Comparison of ENCODE assay signal across 20 cellular contexts in genomic region chr7:47508389-47509380, GRCh38.
A peak's percentile ranks its signal among the peaks of the same experiment; 100 is the strongest.
DNase-seq lines count a peak whose midpoint lies in the region; FAIRE-seq and TF ChIP-seq lines count a peak whose summit lies in the region.
"Had no signal": no experiment of that assay in that cellular context is flagged by ENCODE, and none has a peak within 500 bp of the region (broad histone marks: within the 10 kb centered on the region; RNA-seq: fewer than 3 reads in every experiment).

No MANE protein-coding gene starts in this region.

- no peaks in the 10 kb centered on the region for H3K27me3 ChIP-seq in ectodermal cell (ENCODE audit: control insufficient read depth, insufficient read depth, low read length, poor library complexity, severe bottlenecking)
- H3K27me3 ChIP-seq: suprapubic skin had no signal

- peak overlapping the region; percentile 96 to 99 (median 98) for H3K27ac Mint-ChIP-seq in nephron
- H3K27ac Mint-ChIP-seq: activated naive CD8-positive, alpha-beta T cell treated with anti-CD3 and anti-CD28 coated beads for 36 hours; activated T-helper 1 cell treated with anti-CD3 and anti-CD28 coated beads, Interleukin-12 subunit alpha, Interleukin-12 subunit beta, Interleukin-2, Interleukin-4 antibody, amounts not matched to agents 30 ng/mL and 10 ng/mL and 1 ng/mL, durations not matched to agents 14 hours and 24 hours and 36 hours; effector memory CD8-positive, alpha-beta T cell had no signal

- no peak overlapping the region for H3K4me3 Mint-ChIP-seq in nephron
- H3K4me3 Mint-ChIP-seq: activated naive CD8-positive, alpha-beta T cell treated with anti-CD3 and anti-CD28 coated beads for 36 hours; activated T-helper 1 cell treated with anti-CD3 and anti-CD28 coated beads, Interleukin-12 subunit alpha, Interleukin-12 subunit beta, Interleukin-2, Interleukin-4 antibody, amounts not matched to agents 30 ng/mL and 10 ng/mL and 1 ng/mL, durations not matched to agents 14 hours and 24 hours and 36 hours; effector memory CD8-positive, alpha-beta T cell had no signal

- DNase-seq in RCC 7860 (ENCODE audit: low spot score) (peak; percentile 74), HEK293T (ENCODE audit: extremely low spot score) (no peak), NCI-H2107 treated with DMSO at 0.1 percent for 48 hours (lab: John Stamatoyannopoulos, UW; ENCODE audit: unreplicated experiment) (no peak), SHP77 (lab: John Stamatoyannopoulos, UW) (no peak), anterior cingulate cortex (lab: John Stamatoyannopoulos, UW) (no peak)
- DNase-seq: activated naive CD8-positive, alpha-beta T cell treated with anti-CD3 and anti-CD28 coated beads for 36 hours; central memory CD4-positive, alpha-beta T cell; effector memory CD8-positive, alpha-beta T cell; NCI-H1092 treated with DMSO at 0.1 percent for 48 hours; NCI-H748 treated with DMSO at 0.1 percent for 48 hours; stimulated activated CD4-positive, alpha-beta T cell treated with anti-CD3 and anti-CD28 coated beads, Interleukin-4, amount 100 ng/mL, for 1 hour; T-helper 1 cell had no signal

- H3K27me3 Mint-ChIP-seq in nephron (ENCODE audit: low read depth): no peaks in the 10 kb centered on the region
- H3K27me3 Mint-ChIP-seq: activated naive CD8-positive, alpha-beta T cell treated with anti-CD3 and anti-CD28 coated beads for 36 hours had no signal

- H3K36me3 ChIP-seq in ectodermal cell (ENCODE audit: control insufficient read depth, insufficient read depth, low read length): no peaks in the 10 kb centered on the region
- H3K36me3 ChIP-seq: suprapubic skin had no signal

- peaks cover 65% of the 10 kb centered on the region for H3K4me1 Mint-ChIP-seq in nephron
- H3K4me1 Mint-ChIP-seq: activated naive CD8-positive, alpha-beta T cell treated with anti-CD3 and anti-CD28 coated beads for 36 hours had no signal

- TF ChIP-seq CTCF in nephron (IDR thresholded peaks at IDR 0.05; ENCODE audit: unreplicated experiment in 3 of 3): no peak

- 82 to 83% methylated on average over 11 of the region's 11 CpGs for WGBS in ectodermal cell, 2 experiments

- peaks cover 25% of the 10 kb centered on the region for H3K36me3 Mint-ChIP-seq in nephron (ENCODE audit: low read depth)
- H3K36me3 Mint-ChIP-seq: activated naive CD8-positive, alpha-beta T cell treated with anti-CD3 and anti-CD28 coated beads for 36 hours had no signal

- peak overlapping the region; percentile 78 for H3K27ac ChIP-seq in ectodermal cell (ENCODE audit: insufficient read depth, low read depth, low read length, poor library complexity, severe bottlenecking)
- H3K27ac ChIP-seq: KMS-11, parathyroid adenoma, suprapubic skin, VCaP had no signal

- H3K9me3 ChIP-seq in ectodermal cell (ENCODE audit: control insufficient read depth, low read length): no peaks in the 10 kb centered on the region
- H3K9me3 ChIP-seq: mucosa of descending colon, suprapubic skin had no signal

- no peaks in the 10 kb centered on the region for H3K9me3 Mint-ChIP-seq in nephron
- H3K9me3 Mint-ChIP-seq: activated naive CD8-positive, alpha-beta T cell treated with anti-CD3 and anti-CD28 coated beads for 36 hours; activated T-helper 1 cell treated with anti-CD3 and anti-CD28 coated beads, Interleukin-12 subunit alpha, Interleukin-12 subunit beta, Interleukin-2, Interleukin-4 antibody, amounts not matched to agents 30 ng/mL and 10 ng/mL and 1 ng/mL, durations not matched to agents 14 hours and 24 hours and 36 hours had no signal

- CTCF ChIA-PET in HEK293T (lab: Yijun Ruan, JAX): no interaction called here

- POLR2A ChIA-PET in HEK293T (lab: Yijun Ruan, JAX): interaction anchor here (0.9 kb wide), 1 partner anchor 11 kb away, joined by 3 read pairs; no protein-coding TSS in a partner anchor

- peaks cover 42% of the 10 kb centered on the region for H3K4me1 ChIP-seq in ectodermal cell (ENCODE audit: control insufficient read depth, insufficient read depth, low read length)

- H3K4me3 ChIP-seq in ectodermal cell (ENCODE audit: insufficient read depth, low read depth, low read length): no peak overlapping the region
- H3K4me3 ChIP-seq: mucosa of descending colon, suprapubic skin had no signal

- no peak for FAIRE-seq in RCC 7860 (lab: Jason Lieb, UNC)

TF ChIP-seq in HEK293T, 16 proteins besides CTCF, POLR2A, EP300 and RAD21:
- no peak for TF ChIP-seq SP1 (IDR thresholded peaks at IDR 0.05)
- no peak for TF ChIP-seq TARDBP (IDR thresholded peaks at IDR 0.05)
- no peak for TF ChIP-seq ELF4 (IDR thresholded peaks at IDR 0.05)
- TF ChIP-seq L3MBTL2 (conservative IDR thresholded peaks at IDR 0.05): no peak
- no peak for TF ChIP-seq FOXM1 (IDR thresholded peaks at IDR 0.05; ENCODE audit: borderline replicate concordance)
- TF ChIP-seq NFRKB (IDR thresholded peaks at IDR 0.05): no peak
- TF ChIP-seq FOXK2 (IDR thresholded peaks at IDR 0.05): no peak
- TF ChIP-seq BHLHE40 (IDR thresholded peaks at IDR 0.05; ENCODE audit: borderline replicate concordance): no peak
- TF ChIP-seq FOXA1 (IDR thresholded peaks at IDR 0.05): no peak
- TF ChIP-seq CTBP1 (IDR thresholded peaks at IDR 0.05; ENCODE audit: borderline replicate concordance): no peak
- TF ChIP-seq PKNOX1 (IDR thresholded peaks at IDR 0.05): no peak
- TF ChIP-seq ARNT (IDR thresholded peaks at IDR 0.05): no peak
- TF ChIP-seq LEF1 (IDR thresholded peaks at IDR 0.05; ENCODE audit: borderline replicate concordance): no peak
- TF ChIP-seq HDGF (IDR thresholded peaks at IDR 0.05; ENCODE audit: borderline replicate concordance): no peak
- no peak for TF ChIP-seq SUZ12 (IDR thresholded peaks at IDR 0.05)
